In genomic region chr1:11069233-11069950, GRCh38 we compare ENCODE assay signal across 18 cellular contexts. TPM values are rescaled to one million over a fixed set of nuclear protein-coding genes. Genes with fewer than 3 reads are reported as not detected.
DNase-seq lines count a peak whose midpoint lies in the region; ATAC-seq and TF ChIP-seq lines count a peak whose summit lies in the region.
"Had no signal": no experiment of that assay in that cellular context is flagged by ENCODE, and none has a peak within 500 bp of the region (broad histone marks: within the 10 kb centered on the region; RNA-seq: fewer than 3 reads in every experiment).

No MANE protein-coding gene starts in this region.

- H3K36me3 Mint-ChIP-seq in CD8-positive, alpha-beta T cell: peaks cover 82% of the 10 kb centered on the region
- peaks cover 80% of the 10 kb centered on the region for H3K36me3 Mint-ChIP-seq in brain

- no peaks in the 10 kb centered on the region for H3K4me1 Mint-ChIP-seq in CD8-positive, alpha-beta T cell (ENCODE audit: low read depth)
- no peaks in the 10 kb centered on the region for H3K4me1 Mint-ChIP-seq in brain

- no peak for TF ChIP-seq CTCF in CD8-positive, alpha-beta T cell (IDR thresholded peaks at IDR 0.05)
- TF ChIP-seq CTCF in brain (conservative IDR thresholded peaks at IDR 0.05): no peak

- ATAC-seq in CD8-positive, alpha-beta T cell: no peak
- no peak for ATAC-seq in GM19328 (IDR thresholded peaks at IDR 0.05; ENCODE audit: unreplicated experiment)

- peaks cover 62% of the 10 kb centered on the region for H3K36me3 ChIP-seq in CD8-positive, alpha-beta T cell (ENCODE audit: insufficient read depth, low read length)

- no peaks in the 10 kb centered on the region for H3K9me3 ChIP-seq in CD8-positive, alpha-beta T cell (ENCODE audit: low read length)
- H3K9me3 ChIP-seq: BE2C had no signal

- no peak overlapping the region for H3K4me3 ChIP-seq in CD8-positive, alpha-beta T cell (ENCODE audit: low read depth, low read length)

- H3K4me3 Mint-ChIP-seq in CD8-positive, alpha-beta T cell: no peak overlapping the region
- H3K4me3 Mint-ChIP-seq in brain: no peak overlapping the region

- H3K27me3 ChIP-seq in CD8-positive, alpha-beta T cell (ENCODE audit: insufficient read depth, low read length): no peaks in the 10 kb centered on the region
- H3K27me3 ChIP-seq: BE2C had no signal

- DNase-seq in CD8-positive, alpha-beta T cell: no peak
- DNase-seq in Kasumi-1 (lab: John Stamatoyannopoulos, UW) (peak; percentile 89 to 91), posterior vena cava (ENCODE audit: low spot score) (peak; percentile 51), COLO829 (ENCODE audit: low spot score) (no peak), A172 (ENCODE audit: low spot score) (no peak)
- DNase-seq in stimulated activated CD4-positive, alpha-beta T cell treated with anti-CD3 and anti-CD28 coated beads, Interleukin-15, amount 100 ng/mL, for 24 hours: no peak
- DNase-seq: activated CD4-positive, alpha-beta T cell treated with anti-CD3 and anti-CD28 coated beads for 1 hour; activated gamma-delta T cell treated with Interleukin-2 at 50 U/mL for 16 hours; BE2C; NCI-H1105; NCI-H2171; RPMI8226; stimulated activated CD4-positive, alpha-beta T cell treated with anti-CD3 and anti-CD28 coated beads, Interleukin-12 subunit alpha, Interleukin-12 subunit beta, amount 100 ng/mL, for 4 hours had no signal

- H3K27ac ChIP-seq in CD8-positive, alpha-beta T cell (ENCODE audit: low read depth, low read length): peak overlapping the region; percentile 23
- H3K27ac ChIP-seq: parathyroid adenoma had no signal

- intact Hi-C loops in CD8-positive, alpha-beta T cell (cut with DNase I, micrococcal nuclease): no loop called here
- intact Hi-C loops in posterior vena cava (cut with DNase I): no loop called here

- no peaks in the 10 kb centered on the region for H3K9me3 Mint-ChIP-seq in CD8-positive, alpha-beta T cell
- no peaks in the 10 kb centered on the region for H3K9me3 Mint-ChIP-seq in brain

- H3K4me1 ChIP-seq in CD8-positive, alpha-beta T cell (ENCODE audit: insufficient read depth, low read length): no peaks in the 10 kb centered on the region
- H3K4me1 ChIP-seq: BE2C, parathyroid adenoma had no signal

- POLR2A ChIA-PET in CD8-positive, alpha-beta T cell (lab: Charles Lee): interaction anchor here (1.3 to 1.5 kb wide), 2 partner anchors 9 to 11 kb away, joined by 3 to 5 read pairs; no protein-coding TSS in a partner anchor

- no peaks in the 10 kb centered on the region for H3K27me3 Mint-ChIP-seq in CD8-positive, alpha-beta T cell (ENCODE audit: low read depth)
- no peaks in the 10 kb centered on the region for H3K27me3 Mint-ChIP-seq in brain

- CTCF ChIA-PET in CD8-positive, alpha-beta T cell (lab: Charles Lee): interaction anchor here (2.0 kb wide), 1 partner anchor 32 kb away, joined by 14 read pairs; no protein-coding TSS in a partner anchor

- H3K27ac Mint-ChIP-seq in CD8-positive, alpha-beta T cell: peak overlapping the region; percentile 35
- peak overlapping the region in 3 of 5 experiments; percentile 66 to 87 (median 68) for H3K27ac Mint-ChIP-seq in brain

RNA-seq across cellular contexts. Expression of gene SRM, which starts 9.6 kb away (rescaled TPM):
- total RNA-seq in CD8-positive, alpha-beta T cell: 10 to 100 TPM; 31.4 to 40.6 TPM
- polyA plus RNA-seq in brain (ENCODE audit: insufficient read depth, low read depth, low replicate concordance): 95.1 TPM
- total RNA-seq in posterior vena cava: 10 to 100 TPM; 74.2 to 76.6 TPM
- 28.2 and 28.4 TPM in 2 replicates for total RNA-seq in A172 (2014; rRNA removed; shearing (Covaris generic))

RNA-seq across cellular contexts. Expression of gene MASP2, which starts 22.4 kb away (rescaled TPM):
- total RNA-seq in CD8-positive, alpha-beta T cell: under 1 TPM; 0.19 to 0.22 TPM
- polyA plus RNA-seq in brain (ENCODE audit: insufficient read depth, low read depth, low replicate concordance): not detected
- total RNA-seq in posterior vena cava: not detected
- total RNA-seq in A172 (2014; rRNA removed; shearing (Covaris generic)): 0.43 TPM in 1 of 2 replicates, not detected in the other
- total RNA-seq: fibroblast of lung, mucosa of gallbladder had no signal
- polyA plus RNA-seq: fibroblast of lung had no signal

RNA-seq across cellular contexts. Expression of gene EXOSC10, which starts 30.3 kb away (rescaled TPM):
- total RNA-seq in CD8-positive, alpha-beta T cell: 10 to 100 TPM; 95.0 to 98.1 TPM
- polyA plus RNA-seq in brain (ENCODE audit: insufficient read depth, low read depth, low replicate concordance): 43.7 TPM
- 10 to 100 TPM; 40.9 to 43.4 TPM for total RNA-seq in posterior vena cava
- 55.0 and 65.1 TPM in 2 replicates for total RNA-seq in A172 (2014; rRNA removed; shearing (Covaris generic))

RNA-seq across cellular contexts. Expression of gene TARDBP, which starts 56.9 kb away (rescaled TPM):
- 100 to 1,000 TPM; 125 to 131 TPM for total RNA-seq in CD8-positive, alpha-beta T cell
- 167 TPM for polyA plus RNA-seq in brain (ENCODE audit: insufficient read depth, low read depth, low replicate concordance)
- total RNA-seq in posterior vena cava: 100 to 1,000 TPM; 124 to 130 TPM
- total RNA-seq in A172 (2014; rRNA removed; shearing (Covaris generic)): 37.9 and 71.2 TPM in 2 replicates

Comparison
In these comparisons a context has a peak if more than half of its experiments do, and no peak if none do; other contexts are left out.
1. DNase-seq: peak in Kasumi-1 (2 of 2) and posterior vena cava (single experiment); none in CD8-positive, alpha-beta T cell (0 of 7), COLO829 (single experiment), stimulated activated CD4-positive, alpha-beta T cell treated with anti-CD3 and anti-CD28 coated beads, Interleukin-15, amount 100 ng/mL, for 24 hours (single experiment) and A172 (single experiment).